Comparison of ENCODE assay signal across 17 cellular contexts in genomic region chr3:155184027-155184426, GRCh38.
DNase-seq lines count a peak whose midpoint lies in the region; ATAC-seq and TF ChIP-seq lines count a peak whose summit lies in the region.
"Had no signal": no experiment of that assay in that cellular context is flagged by ENCODE, and none has a peak within 500 bp of the region (broad histone marks: within the 10 kb centered on the region; RNA-seq: fewer than 3 reads in every experiment).

No MANE protein-coding gene starts in this region.

- H3K36me3 ChIP-seq in KMS-11 (ENCODE audit: insufficient read depth), result no peaks in the 10 kb centered on the region
- H3K36me3 ChIP-seq: brain microvascular endothelial cell had no signal

- H3K4me2 ChIP-seq in KMS-11, result peak overlapping the region; percentile 60

- TF ChIP-seq CTCF in KMS-11 (conservative IDR thresholded peaks at IDR 0.05; ENCODE audit: low read depth, low read length), result no peak

- H3K36me3 Mint-ChIP-seq in immature natural killer cell, result no peaks in the 10 kb centered on the region
- H3K36me3 Mint-ChIP-seq in effector memory CD8-positive, alpha-beta T cell (ENCODE audit: insufficient read depth), result no peaks in the 10 kb centered on the region
- no peaks in the 10 kb centered on the region for H3K36me3 Mint-ChIP-seq in activated naive CD8-positive, alpha-beta T cell treated with anti-CD3 and anti-CD28 coated beads, Interleukin-2, amount 50 U/mL, for 24 hours (ENCODE audit: low read depth)
- H3K36me3 Mint-ChIP-seq: CD8-positive, alpha-beta memory T cell had no signal

- peaks cover 0 to 2% (median 0%) of the 10 kb centered on the region in 6 donors for H3K9me3 Mint-ChIP-seq in immature natural killer cell
- H3K9me3 Mint-ChIP-seq in effector memory CD8-positive, alpha-beta T cell, result peaks cover 0 to 2% of the 10 kb centered on the region in 2 donors
- no peaks in the 10 kb centered on the region for H3K9me3 Mint-ChIP-seq in activated naive CD8-positive, alpha-beta T cell treated with anti-CD3 and anti-CD28 coated beads, Interleukin-2, amount 50 U/mL, for 24 hours

- peak overlapping the region; percentile 2 to 62 (median 5) for H3K4me3 Mint-ChIP-seq in immature natural killer cell
- no peak overlapping the region for H3K4me3 Mint-ChIP-seq in effector memory CD8-positive, alpha-beta T cell
- no peak overlapping the region for H3K4me3 Mint-ChIP-seq in activated naive CD8-positive, alpha-beta T cell treated with anti-CD3 and anti-CD28 coated beads, Interleukin-2, amount 50 U/mL, for 24 hours

- peak in 2 of 3 donors; percentile 1 to 3 for DNase-seq in immature natural killer cell
- no peak for DNase-seq in 8988T
- no peak for DNase-seq in effector memory CD8-positive, alpha-beta T cell
- no peak for DNase-seq in effector CD4-positive, alpha-beta T cell
- DNase-seq in activated naive CD8-positive, alpha-beta T cell treated with anti-CD3 and anti-CD28 coated beads, Interleukin-2, amount 50 U/mL, for 24 hours, result no peak
- DNase-seq: activated naive CD4-positive, alpha-beta T cell treated with Interleukin-2 at 50 U/mL for 16 hours; brain microvascular endothelial cell; CD8-positive, alpha-beta memory T cell; effector CD8-positive, alpha-beta T cell; foreskin melanocyte; NCI-H1105; posterior cingulate gyrus; stimulated activated CD4-positive, alpha-beta T cell treated with anti-CD3 and anti-CD28 coated beads, Interleukin-12 subunit alpha, Interleukin-12 subunit beta, amount 100 ng/mL, for 4 hours; testis had no signal

- H3K4me1 Mint-ChIP-seq in immature natural killer cell, result peaks cover 9 to 14% of the 10 kb centered on the region in 2 donors
- H3K4me1 Mint-ChIP-seq in effector memory CD8-positive, alpha-beta T cell (ENCODE audit: low read depth in 2 of 2), result no peaks in the 10 kb centered on the region
- H3K4me1 Mint-ChIP-seq in activated naive CD8-positive, alpha-beta T cell treated with anti-CD3 and anti-CD28 coated beads, Interleukin-2, amount 50 U/mL, for 24 hours, result peaks cover 8% of the 10 kb centered on the region

- peak overlapping the region in 5 of 6 donors; percentile 54 to 83 (median 66) for H3K27ac Mint-ChIP-seq in immature natural killer cell
- peak overlapping the region in 1 of 2 donors; percentile 2 for H3K27ac Mint-ChIP-seq in effector memory CD8-positive, alpha-beta T cell
- no peak overlapping the region for H3K27ac Mint-ChIP-seq in activated naive CD8-positive, alpha-beta T cell treated with anti-CD3 and anti-CD28 coated beads, Interleukin-2, amount 50 U/mL, for 24 hours
- H3K27ac Mint-ChIP-seq: CD8-positive, alpha-beta memory T cell had no signal

- no peaks in the 10 kb centered on the region for H3K27me3 ChIP-seq in KMS-11 (ENCODE audit: insufficient read depth, low read depth)
- H3K27me3 ChIP-seq: brain microvascular endothelial cell, testis had no signal

- peak overlapping the region; percentile 32 for H3K4me3 ChIP-seq in KMS-11 (IDR thresholded peaks at IDR 0.05; ENCODE audit: insufficient read depth, low read depth, low read length)
- H3K4me3 ChIP-seq: testis had no signal

- H3K27me3 Mint-ChIP-seq in immature natural killer cell (ENCODE audit: low read depth in 3 of 3), result peaks cover 0 to 2% (median 0%) of the 10 kb centered on the region in 3 donors
- H3K27me3 Mint-ChIP-seq in effector memory CD8-positive, alpha-beta T cell, result no peaks in the 10 kb centered on the region
- H3K27me3 Mint-ChIP-seq in activated naive CD8-positive, alpha-beta T cell treated with anti-CD3 and anti-CD28 coated beads, Interleukin-2, amount 50 U/mL, for 24 hours, result no peaks in the 10 kb centered on the region
- H3K27me3 Mint-ChIP-seq: CD8-positive, alpha-beta memory T cell had no signal

- no peak overlapping the region for H2AFZ ChIP-seq in KMS-11 (ENCODE audit: low read depth)

- peaks cover 50% of the 10 kb centered on the region for H3K4me1 ChIP-seq in KMS-11 (ENCODE audit: low read depth, poor library complexity, severe bottlenecking)
- H3K4me1 ChIP-seq: testis had no signal

- ATAC-seq in GM18517 (IDR thresholded peaks at IDR 0.05; ENCODE audit: unreplicated experiment) (peak; percentile 64), GM21529 (IDR thresholded peaks at IDR 0.05; ENCODE audit: unreplicated experiment) (peak; percentile 58)
- ATAC-seq in effector memory CD8-positive, alpha-beta T cell (replicated peaks), result no peak
- no peak for ATAC-seq in activated naive CD8-positive, alpha-beta T cell treated with anti-CD3 and anti-CD28 coated beads, Interleukin-2, amount 50 U/mL, for 24 hours

- no peak overlapping the region for H3K9ac ChIP-seq in KMS-11

- peak overlapping the region; percentile 38; the same call in 1 of the 2 replicates for H3K27ac ChIP-seq in KMS-11
- H3K27ac ChIP-seq: brain microvascular endothelial cell, testis had no signal

- no peaks in the 10 kb centered on the region for H4K20me1 ChIP-seq in KMS-11 (ENCODE audit: insufficient read depth)

- H3K79me2 ChIP-seq in KMS-11 (ENCODE audit: insufficient read depth, low read depth), result no peaks in the 10 kb centered on the region

Comparison
In these comparisons a context has a peak if more than half of its experiments do, and no peak if none do; other contexts are left out.
1. ATAC-seq: peak in GM18517 (single experiment) and GM21529 (single experiment); none in effector memory CD8-positive, alpha-beta T cell (single experiment) and activated naive CD8-positive, alpha-beta T cell treated with anti-CD3 and anti-CD28 coated beads, Interleukin-2, amount 50 U/mL, for 24 hours (single experiment).
2. DNase-seq: peak in immature natural killer cell (2 of 3); none in 8988T (single experiment), effector memory CD8-positive, alpha-beta T cell (0 of 3), effector CD4-positive, alpha-beta T cell (single experiment) and activated naive CD8-positive, alpha-beta T cell treated with anti-CD3 and anti-CD28 coated beads, Interleukin-2, amount 50 U/mL, for 24 hours (single experiment).
3. H3K4me3 Mint-ChIP-seq: peak in immature natural killer cell (5 of 5); none in effector memory CD8-positive, alpha-beta T cell (0 of 2) and activated naive CD8-positive, alpha-beta T cell treated with anti-CD3 and anti-CD28 coated beads, Interleukin-2, amount 50 U/mL, for 24 hours (single experiment).